1 cellular context compared by ENCODE assay signal in the genomic region with DNA sequence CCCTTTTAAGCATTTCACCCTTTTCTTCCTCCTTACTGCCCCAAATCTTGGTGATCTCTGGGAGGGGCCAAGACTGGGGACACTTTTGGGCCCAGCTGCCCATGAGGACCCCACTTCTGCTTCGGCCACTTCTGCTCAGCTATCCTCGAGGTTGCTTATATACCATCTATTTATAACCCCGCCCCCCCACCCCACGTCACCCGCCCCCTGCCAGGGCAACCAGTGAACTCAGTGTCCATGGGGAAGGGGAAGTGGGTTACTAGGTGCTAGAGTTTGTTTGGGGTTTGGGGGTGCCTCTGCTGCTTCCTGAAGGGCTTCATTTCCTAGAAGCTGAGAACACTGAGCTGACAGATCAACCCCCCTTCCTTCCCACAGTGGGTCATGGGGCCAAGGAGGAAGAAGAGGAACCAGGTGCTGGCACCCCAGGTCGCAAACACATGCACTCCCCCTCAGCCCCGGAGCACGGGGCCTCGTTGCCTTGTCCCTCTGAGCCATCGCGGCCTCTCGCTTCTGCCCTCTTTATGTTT.
TF ChIP-seq lines count a peak whose summit lies in the region.

No MANE protein-coding gene starts in this region.

TF ChIP-seq in GM12878, 131 proteins besides CTCF, POLR2A, EP300 and RAD21 (continued from another document):
- TF ChIP-seq RUNX3 (IDR thresholded peaks at IDR 0.05; ENCODE audit: low read length): peak; percentile 50; the same call in 1 of the 2 replicates
- TF ChIP-seq BRCA1 (IDR thresholded peaks at IDR 0.05; ENCODE audit: low read depth, low read length): no peak
- TF ChIP-seq, protein P1, sequence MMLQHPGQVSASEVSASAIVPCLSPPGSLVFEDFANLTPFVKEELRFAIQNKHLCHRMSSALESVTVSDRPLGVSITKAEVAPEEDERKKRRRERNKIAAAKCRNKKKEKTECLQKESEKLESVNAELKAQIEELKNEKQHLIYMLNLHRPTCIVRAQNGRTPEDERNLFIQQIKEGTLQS (IDR thresholded peaks at IDR 0.05; ENCODE audit: borderline replicate concordance, extremely low read depth, low read depth, low read length): no peak
- TF ChIP-seq POLR2AphosphoS2 (IDR thresholded peaks at IDR 0.05; ENCODE audit: low read depth, low read length): no peak
- TF ChIP-seq, protein P2, sequence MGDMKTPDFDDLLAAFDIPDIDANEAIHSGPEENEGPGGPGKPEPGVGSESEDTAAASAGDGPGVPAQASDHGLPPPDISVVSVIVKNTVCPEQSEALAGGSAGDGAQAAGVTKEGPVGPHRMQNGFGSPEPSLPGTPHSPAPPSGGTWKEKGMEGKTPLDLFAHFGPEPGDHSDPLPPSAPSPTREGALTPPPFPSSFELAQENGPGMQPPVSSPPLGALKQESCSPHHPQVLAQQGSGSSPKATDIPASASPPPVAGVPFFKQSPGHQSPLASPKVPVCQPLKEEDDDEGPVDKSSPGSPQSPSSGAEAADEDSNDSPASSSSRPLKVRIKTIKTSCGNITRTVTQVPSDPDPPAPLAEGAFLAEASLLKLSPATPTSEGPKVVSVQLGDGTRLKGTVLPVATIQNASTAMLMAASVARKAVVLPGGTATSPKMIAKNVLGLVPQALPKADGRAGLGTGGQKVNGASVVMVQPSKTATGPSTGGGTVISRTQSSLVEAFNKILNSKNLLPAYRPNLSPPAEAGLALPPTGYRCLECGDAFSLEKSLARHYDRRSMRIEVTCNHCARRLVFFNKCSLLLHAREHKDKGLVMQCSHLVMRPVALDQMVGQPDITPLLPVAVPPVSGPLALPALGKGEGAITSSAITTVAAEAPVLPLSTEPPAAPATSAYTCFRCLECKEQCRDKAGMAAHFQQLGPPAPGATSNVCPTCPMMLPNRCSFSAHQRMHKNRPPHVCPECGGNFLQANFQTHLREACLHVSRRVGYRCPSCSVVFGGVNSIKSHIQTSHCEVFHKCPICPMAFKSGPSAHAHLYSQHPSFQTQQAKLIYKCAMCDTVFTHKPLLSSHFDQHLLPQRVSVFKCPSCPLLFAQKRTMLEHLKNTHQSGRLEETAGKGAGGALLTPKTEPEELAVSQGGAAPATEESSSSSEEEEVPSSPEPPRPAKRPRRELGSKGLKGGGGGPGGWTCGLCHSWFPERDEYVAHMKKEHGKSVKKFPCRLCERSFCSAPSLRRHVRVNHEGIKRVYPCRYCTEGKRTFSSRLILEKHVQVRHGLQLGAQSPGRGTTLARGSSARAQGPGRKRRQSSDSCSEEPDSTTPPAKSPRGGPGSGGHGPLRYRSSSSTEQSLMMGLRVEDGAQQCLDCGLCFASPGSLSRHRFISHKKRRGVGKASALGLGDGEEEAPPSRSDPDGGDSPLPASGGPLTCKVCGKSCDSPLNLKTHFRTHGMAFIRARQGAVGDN (IDR thresholded peaks at IDR 0.05): peak; percentile 84
- no peak for TF ChIP-seq PAX8 (IDR thresholded peaks at IDR 0.05)
- TF ChIP-seq FOXK2 (IDR thresholded peaks at IDR 0.05): no peak
- no peak for TF ChIP-seq NR2C2 (IDR thresholded peaks at IDR 0.05; ENCODE audit: borderline replicate concordance, control insufficient read depth, insufficient read length, low read depth)
